12 cellular contexts compared by ENCODE assay signal in the genomic region with DNA sequence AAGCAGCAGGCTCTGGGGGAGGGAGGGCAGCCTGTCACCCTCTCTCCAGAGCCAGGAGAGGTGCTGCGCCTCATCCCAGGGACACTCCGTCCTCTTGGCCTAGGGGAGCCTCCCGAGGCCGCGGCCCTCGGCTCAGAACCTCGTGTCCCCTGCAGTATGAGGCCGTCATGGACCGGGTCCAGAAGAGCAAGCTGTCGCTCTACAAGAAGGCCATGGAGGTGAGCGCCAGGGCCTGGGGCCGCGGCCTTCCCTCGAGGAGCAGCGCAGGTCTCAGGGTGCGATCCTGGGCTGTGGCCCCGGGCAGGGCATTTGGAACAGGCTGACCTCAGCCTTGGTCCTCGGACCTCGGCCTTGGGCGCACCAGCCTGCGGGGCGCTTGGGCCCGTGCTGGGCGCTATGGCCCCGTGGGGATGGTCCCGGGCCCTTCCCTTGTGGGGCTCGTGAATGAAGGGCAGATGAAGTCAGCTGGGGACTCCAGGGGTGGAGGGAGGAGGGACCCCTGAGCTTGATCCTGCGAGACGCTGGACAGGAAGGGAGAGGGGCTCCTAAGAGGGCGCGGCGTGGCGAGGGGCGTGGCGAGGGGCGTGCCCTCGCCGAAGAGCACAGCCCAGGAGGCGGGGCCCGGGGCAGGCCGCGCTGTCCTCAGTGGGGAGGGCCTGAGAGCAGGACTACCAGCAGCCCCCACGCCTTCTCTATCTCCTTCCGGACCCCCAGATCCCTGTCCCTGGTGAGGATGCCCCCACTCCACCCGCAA. TPM values are rescaled to one million over a fixed set of nuclear protein-coding genes. Genes with fewer than 3 reads are reported as not detected.
A peak's percentile ranks its signal among the peaks of the same experiment; 100 is the strongest.
DNase-seq lines count a peak whose midpoint lies in the region; ATAC-seq, FAIRE-seq and TF ChIP-seq lines count a peak whose summit lies in the region.
"Had no signal": no experiment of that assay in that cellular context is flagged by ENCODE, and none has a peak within 500 bp of the region (broad histone marks: within the 10 kb centered on the region; RNA-seq: fewer than 3 reads in every experiment).

No MANE protein-coding gene starts in this region.

- H3K4me1 Mint-ChIP-seq in activated naive CD8-positive, alpha-beta T cell treated with anti-CD3 and anti-CD28 coated beads, Interleukin-2, amount 10 ng/mL, durations not matched to agents 7 days and 5 days = peaks cover 34% of the 10 kb centered on the region
- H3K4me1 Mint-ChIP-seq in activated naive CD8-positive, alpha-beta T cell treated with anti-CD3 and anti-CD28 coated beads for 36 hours = peaks cover 25% of the 10 kb centered on the region

- H3K4me2 ChIP-seq in endothelial cell of umbilical vein (ENCODE audit: insufficient read depth, low read length) = peak overlapping the region; percentile 43

- no peak overlapping the region for H3K4me3 Mint-ChIP-seq in activated naive CD8-positive, alpha-beta T cell treated with anti-CD3 and anti-CD28 coated beads, Interleukin-2, amount 10 ng/mL, durations not matched to agents 7 days and 5 days
- H3K4me3 Mint-ChIP-seq in activated naive CD8-positive, alpha-beta T cell treated with anti-CD3 and anti-CD28 coated beads for 36 hours = no peak overlapping the region
- H3K4me3 Mint-ChIP-seq: CD4-positive, CD25-positive, alpha-beta regulatory T cell had no signal

- dilution Hi-C loops in endothelial cell of umbilical vein (cut with MboI; ENCODE audit: extremely low pct_ligation_motif_present, low sequenced_read_pairs) = no loop called here

- no peak overlapping the region for H3K9ac ChIP-seq in endothelial cell of umbilical vein (replicated peaks; ENCODE audit: extremely low read depth, insufficient read depth, low read length)
- H3K9ac ChIP-seq: parathyroid adenoma had no signal

- 60 to 65% methylated on average over 1 to 41 of the region's 45 CpGs for WGBS in upper lobe of left lung, 2 donors

- no peaks in the 10 kb centered on the region for H3K27me3 Mint-ChIP-seq in activated naive CD8-positive, alpha-beta T cell treated with anti-CD3 and anti-CD28 coated beads, Interleukin-2, amount 10 ng/mL, durations not matched to agents 7 days and 5 days
- H3K27me3 Mint-ChIP-seq in activated naive CD8-positive, alpha-beta T cell treated with anti-CD3 and anti-CD28 coated beads for 36 hours = no peaks in the 10 kb centered on the region
- H3K27me3 Mint-ChIP-seq: CD4-positive, CD25-positive, alpha-beta regulatory T cell had no signal

- peaks cover 3% of the 10 kb centered on the region for H3K4me1 ChIP-seq in endothelial cell of umbilical vein (ENCODE audit: control insufficient read depth, extremely low read depth, insufficient read depth, low read length)
- H3K4me1 ChIP-seq in mucosa of descending colon (ENCODE audit: low read depth) = peaks cover 25% of the 10 kb centered on the region
- peaks cover 0 to 16% (median 6%) of the 10 kb centered on the region in 4 donors for H3K4me1 ChIP-seq in upper lobe of left lung
- H3K4me1 ChIP-seq: parathyroid adenoma had no signal

- CTCF ChIA-PET in endothelial cell of umbilical vein (lab: Charles Lee) = interaction anchor here (1.5 to 1.9 kb wide), 3 partner anchors 54 to 516 kb away, joined by 5 to 16 read pairs (median 5); no protein-coding TSS in a partner anchor

- peak overlapping the region; percentile 87 for H2AFZ ChIP-seq in endothelial cell of umbilical vein (ENCODE audit: low read depth, low read length)
- H2AFZ ChIP-seq: parathyroid adenoma had no signal

- BruUV-seq in endothelial cell of umbilical vein (replicated peaks; lab: Mats Ljungman, UMichigan) = no TSS peak

- no peaks in the 10 kb centered on the region for H3K9me1 ChIP-seq in endothelial cell of umbilical vein (replicated peaks; ENCODE audit: control insufficient read depth, extremely low read depth, insufficient read depth, low read length)

- no peak for TF ChIP-seq POLR2A in endothelial cell of umbilical vein (IDR thresholded peaks at IDR 0.05; ENCODE audit: low read depth, low read length)
- no peak for TF ChIP-seq POLR2A in upper lobe of left lung (IDR thresholded peaks at IDR 0.05)

- H3K9me3 Mint-ChIP-seq in activated naive CD8-positive, alpha-beta T cell treated with anti-CD3 and anti-CD28 coated beads, Interleukin-2, amount 10 ng/mL, durations not matched to agents 7 days and 5 days = no peaks in the 10 kb centered on the region
- H3K9me3 Mint-ChIP-seq in activated naive CD8-positive, alpha-beta T cell treated with anti-CD3 and anti-CD28 coated beads for 36 hours = no peaks in the 10 kb centered on the region

- no peaks in the 10 kb centered on the region for H3K27me3 ChIP-seq in endothelial cell of umbilical vein (ENCODE audit: control insufficient read depth in 2 of 2, insufficient read depth in 2 of 2, low read length in 2 of 2)
- H3K27me3 ChIP-seq in upper lobe of left lung = no peaks in the 10 kb centered on the region

- no peak for ATAC-seq in activated naive CD8-positive, alpha-beta T cell treated with anti-CD3 and anti-CD28 coated beads, Interleukin-2, amount 10 ng/mL, durations not matched to agents 7 days and 5 days (ENCODE audit: low read depth)
- ATAC-seq in mucosa of descending colon (no peak), upper lobe of left lung (ENCODE audit: low FRiP score in 2 of 2) (peak in 1 of 2 donors; percentile 28), GM18909 (IDR thresholded peaks at IDR 0.05; ENCODE audit: poor library complexity, unreplicated experiment) (no peak), GM21717 (IDR thresholded peaks at IDR 0.05; ENCODE audit: unreplicated experiment) (no peak), GM18870 (IDR thresholded peaks at IDR 0.05; ENCODE audit: unreplicated experiment) (no peak)

- TF ChIP-seq EP300 in upper lobe of left lung (IDR thresholded peaks at IDR 0.05) = no peak

- H3K9me3 ChIP-seq in endothelial cell of umbilical vein (replicated peaks; ENCODE audit: control insufficient read depth, insufficient read depth, low read length) = no peaks in the 10 kb centered on the region
- no peaks in the 10 kb centered on the region for H3K9me3 ChIP-seq in mucosa of descending colon
- H3K9me3 ChIP-seq in upper lobe of left lung = no peaks in the 10 kb centered on the region

- H3K27ac ChIP-seq in endothelial cell of umbilical vein (ENCODE audit: insufficient read depth, low read depth, low read length) = no peak overlapping the region
- no peak overlapping the region for H3K27ac ChIP-seq in upper lobe of left lung
- H3K27ac ChIP-seq: parathyroid adenoma had no signal

- H4K20me1 ChIP-seq in endothelial cell of umbilical vein (replicated peaks; ENCODE audit: control insufficient read depth, extremely low read depth, insufficient read depth, low read length) = no peaks in the 10 kb centered on the region

- POLR2A ChIA-PET in activated naive CD8-positive, alpha-beta T cell treated with anti-CD3 and anti-CD28 coated beads, Interleukin-2, amount 10 ng/mL, durations not matched to agents 7 days and 5 days (lab: Charles Lee) = no interaction called here
- POLR2A ChIA-PET in endothelial cell of umbilical vein (lab: Charles Lee) = no interaction called here

- peak overlapping the region in 2 of 3 experiments; percentile 23 to 30 for H3K4me3 ChIP-seq in endothelial cell of umbilical vein (replicated peaks in 1 of 3; ENCODE audit: insufficient read depth in 1 of 3, low read depth in 1 of 3, low read length in 3 of 3)
- no peak overlapping the region for H3K4me3 ChIP-seq in mucosa of descending colon
- peak overlapping the region in 3 of 4 donors; percentile 5 to 18 (median 12) for H3K4me3 ChIP-seq in upper lobe of left lung

- peaks cover 21% of the 10 kb centered on the region for H3K36me3 Mint-ChIP-seq in activated naive CD8-positive, alpha-beta T cell treated with anti-CD3 and anti-CD28 coated beads, Interleukin-2, amount 10 ng/mL, durations not matched to agents 7 days and 5 days
- H3K36me3 Mint-ChIP-seq in activated naive CD8-positive, alpha-beta T cell treated with anti-CD3 and anti-CD28 coated beads for 36 hours = peaks cover 13% of the 10 kb centered on the region
- H3K36me3 Mint-ChIP-seq: CD4-positive, CD25-positive, alpha-beta regulatory T cell had no signal

- FAIRE-seq in endothelial cell of umbilical vein (lab: Jason Lieb, UNC) = peak; percentile 8

- intact Hi-C loops in endothelial cell of umbilical vein (cut with micrococcal nuclease) (no loop called here), mucosa of descending colon (cut with DNase I, micrococcal nuclease) (loop anchor here in 1 of 2 donors (10.0 kb wide), 1 partner anchor 517 kb away; no protein-coding TSS in a partner anchor)

- DNase-seq in activated naive CD8-positive, alpha-beta T cell treated with anti-CD3 and anti-CD28 coated beads, Interleukin-2, amount 10 ng/mL, durations not matched to agents 7 days and 5 days = peak; percentile 19
- no peak for DNase-seq in activated naive CD8-positive, alpha-beta T cell treated with anti-CD3 and anti-CD28 coated beads for 36 hours
- peak; percentile 18 for DNase-seq in endothelial cell of umbilical vein (ENCODE audit: low read depth, low spot score)
- peak in 2 of 3 donors; percentile 53 to 54 for DNase-seq in mucosa of descending colon
- peak in 1 of 2 donors; percentile 19 for DNase-seq in upper lobe of left lung
- DNase-seq: MV-4-11 had no signal

- no peaks in the 10 kb centered on the region for H3K36me3 ChIP-seq in endothelial cell of umbilical vein (ENCODE audit: control insufficient read depth in 2 of 2, extremely low read depth in 1 of 2, insufficient read depth in 2 of 2, low read length in 2 of 2)
- no peaks in the 10 kb centered on the region for H3K36me3 ChIP-seq in mucosa of descending colon (ENCODE audit: low read depth)
- peaks cover 0 to 10% (median 2%) of the 10 kb centered on the region in 4 donors for H3K36me3 ChIP-seq in upper lobe of left lung

- no peak for TF ChIP-seq CTCF in endothelial cell of umbilical vein (IDR thresholded peaks at IDR 0.05; ENCODE audit: extremely low read depth in 1 of 2, insufficient read depth in 1 of 2, low read depth in 1 of 2, low read length in 2 of 2)
- TF ChIP-seq CTCF in mucosa of descending colon (IDR thresholded peaks at IDR 0.05) = no peak
- no peak for TF ChIP-seq CTCF in upper lobe of left lung (IDR thresholded peaks at IDR 0.05)

- H3K27ac Mint-ChIP-seq in activated naive CD8-positive, alpha-beta T cell treated with anti-CD3 and anti-CD28 coated beads, Interleukin-2, amount 10 ng/mL, durations not matched to agents 7 days and 5 days = peak overlapping the region; percentile 65
- no peak overlapping the region for H3K27ac Mint-ChIP-seq in activated naive CD8-positive, alpha-beta T cell treated with anti-CD3 and anti-CD28 coated beads for 36 hours

- no peaks in the 10 kb centered on the region for H3K79me2 ChIP-seq in endothelial cell of umbilical vein (ENCODE audit: control insufficient read depth, insufficient read depth, low read length)
- H3K79me2 ChIP-seq: parathyroid adenoma had no signal

RNA-seq across cellular contexts. Expression of a gene that starts 32.9 kb away (rescaled TPM):
- total RNA-seq in activated naive CD8-positive, alpha-beta T cell treated with anti-CD3 and anti-CD28 coated beads, Interleukin-2, amount 10 ng/mL, durations not matched to agents 7 days and 5 days = 100 to 1,000 TPM; 238 to 241 TPM
- 10 to 100 TPM; 93.4 to 94.5 TPM for total RNA-seq in activated naive CD8-positive, alpha-beta T cell treated with anti-CD3 and anti-CD28 coated beads for 36 hours
- not detected in 2 replicates for total RNA-seq in endothelial cell of umbilical vein
- not detected in 2 replicates for polyA plus RNA-seq in endothelial cell of umbilical vein
- polyA plus RNA-seq in endothelial cell of umbilical vein (2011; cell fraction: cytosol; rRNA removed) = not detected in 2 replicates
- 0.11 TPM in 1 of 2 replicates, not detected in the other for polyA plus RNA-seq in endothelial cell of umbilical vein (2011; cell fraction: nucleus; rRNA removed)
- polyA plus RNA-seq in endothelial cell of umbilical vein (2012) = not detected in 2 replicates
- polyA minus RNA-seq in endothelial cell of umbilical vein = not detected in 2 replicates
- polyA minus RNA-seq in endothelial cell of umbilical vein (2011; cell fraction: cytosol; rRNA and poly(A)+ RNA removed) = not detected
- polyA minus RNA-seq in endothelial cell of umbilical vein (2011; cell fraction: nucleus; rRNA and poly(A)+ RNA removed) = not detected in 2 replicates
- total RNA-seq in mucosa of descending colon = 1 to 10 TPM; 4.4 to 8.2 (median 6.3) TPM
- total RNA-seq in upper lobe of left lung = 10 to 100 TPM in 5 of 6 donors, 1 to 10 TPM in 1; 7.0 to 69.1 (median 20.2) TPM
- total RNA-seq: temporal lobe had no signal

RNA-seq across cellular contexts. Expression of a gene that starts 43.0 kb away (rescaled TPM):
- 10 to 100 TPM; 18.0 to 23.4 TPM for total RNA-seq in activated naive CD8-positive, alpha-beta T cell treated with anti-CD3 and anti-CD28 coated beads, Interleukin-2, amount 10 ng/mL, durations not matched to agents 7 days and 5 days
- 10 to 100 TPM; 40.6 to 43.1 TPM for total RNA-seq in activated naive CD8-positive, alpha-beta T cell treated with anti-CD3 and anti-CD28 coated beads for 36 hours
- total RNA-seq in endothelial cell of umbilical vein (202 and 215 TPM in 2 replicates), mucosa of descending colon (100 to 1,000 TPM; 419 to 945 (median 666) TPM), upper lobe of left lung (100 to 1,000 TPM in 5 of 6 donors, 10 to 100 TPM in 1; 97.4 to 742 (median 396) TPM)
- polyA plus RNA-seq in endothelial cell of umbilical vein = 540 and 606 TPM in 2 replicates
- polyA plus RNA-seq in endothelial cell of umbilical vein (2011; cell fraction: cytosol; rRNA removed) = 355 and 426 TPM in 2 replicates
- polyA plus RNA-seq in endothelial cell of umbilical vein (2011; cell fraction: nucleus; rRNA removed) = 183 and 205 TPM in 2 replicates
- polyA plus RNA-seq in endothelial cell of umbilical vein (2012) = 245 and 300 TPM in 2 replicates
- 517 and 589 TPM in 2 replicates for polyA minus RNA-seq in endothelial cell of umbilical vein
- polyA minus RNA-seq in endothelial cell of umbilical vein (2011; cell fraction: cytosol; rRNA and poly(A)+ RNA removed) = 73.8 TPM
- polyA minus RNA-seq in endothelial cell of umbilical vein (2011; cell fraction: nucleus; rRNA and poly(A)+ RNA removed) = 67.3 and 107 TPM in 2 replicates
